ENCODE assay signal across 8 cellular contexts in genomic region chr15:65530318-65531111, GRCh38. TPM values are rescaled to one million over a fixed set of nuclear protein-coding genes. Genes with fewer than 3 reads are reported as not detected.
DNase-seq lines count a peak whose midpoint lies in the region; ATAC-seq and TF ChIP-seq lines count a peak whose summit lies in the region.

Gene HACD3, plus strand, starts transcription at chr15:65530463. Its CDS starts 169 bp downstream, at chr15:65530632.

- WGBS in adipose tissue, 3 donors = 0 to 1% (median 1%) methylated on average over 87 to 88 of the region's 88 CpGs
- WGBS in heart right ventricle, 2 donors = 0 to 1% methylated on average over 81 to 88 of the region's 88 CpGs
- WGBS in upper lobe of left lung, 2 donors = 0 to 2% methylated on average over 13 to 33 of the region's 88 CpGs

- intact Hi-C loops in heart right ventricle (cut with DNase I) (no loop called here), posterior vena cava (cut with DNase I) (no loop called here)

- TF ChIP-seq CTCF in heart right ventricle (IDR thresholded peaks at IDR 0.05) = no peak
- peak in 1 of 6 experiments; percentile 25 for TF ChIP-seq CTCF in upper lobe of left lung (IDR thresholded peaks at IDR 0.05)

- H3K4me3 ChIP-seq in heart right ventricle (peak within 1 kb of the TSS; percentile 47 to 97 (median 89)), upper lobe of left lung (peak within 1 kb of the TSS; percentile 59 to 87 (median 72))

- DNase-seq in NCI-H1417 treated with DMSO at 0.1 percent for 48 hours (lab: John Stamatoyannopoulos, UW) (peak; percentile 47), T-helper 1 cell (peak; percentile 80 to 89 (median 83)), heart right ventricle (peak; percentile 81 to 90), posterior vena cava (ENCODE audit: low spot score) (peak; percentile 94), upper lobe of left lung (peak; percentile 85 to 99)

- ATAC-seq in HG02623 (IDR thresholded peaks at IDR 0.05; ENCODE audit: unreplicated experiment) = peak; percentile 78
- peak; percentile 96 to 98 (median 97) for ATAC-seq in heart right ventricle
- ATAC-seq in upper lobe of left lung (ENCODE audit: low FRiP score in 2 of 2) = peak; percentile 89 to 98

- TF ChIP-seq POLR2A in GM10847 (IDR thresholded peaks at IDR 0.05; ENCODE audit: extremely low read depth, insufficient read length) = peak; percentile 79
- TF ChIP-seq POLR2A in upper lobe of left lung (IDR thresholded peaks at IDR 0.05) = peak in 2 of 4 donors; percentile 29 to 67

- peaks cover 0 to 2% (median 0%) of the 10 kb centered on the region in 9 donors for H3K36me3 ChIP-seq in heart right ventricle
- no peaks in the 10 kb centered on the region for H3K36me3 ChIP-seq in upper lobe of left lung

- no peak within 1 kb of the TSS for H3K27ac ChIP-seq in adipose tissue (ENCODE audit: low read depth, low read length)
- H3K27ac ChIP-seq in heart right ventricle = peak within 1 kb of the TSS in 9 of 10 donors; percentile 33 to 83 (median 70)
- H3K27ac ChIP-seq in upper lobe of left lung = peak within 1 kb of the TSS; percentile 59 to 71 (median 68)

- H3K27me3 ChIP-seq in heart right ventricle (no peaks in the 10 kb centered on the region), upper lobe of left lung (no peaks in the 10 kb centered on the region)

- peaks cover 0 to 28% (median 20%) of the 10 kb centered on the region in 9 donors for H3K4me1 ChIP-seq in heart right ventricle
- H3K4me1 ChIP-seq in upper lobe of left lung = peaks cover 13 to 28% (median 20%) of the 10 kb centered on the region in 4 donors

- no peak for TF ChIP-seq EP300 in upper lobe of left lung (IDR thresholded peaks at IDR 0.05)

- H3K9me3 ChIP-seq in heart right ventricle = no peaks in the 10 kb centered on the region
- no peaks in the 10 kb centered on the region for H3K9me3 ChIP-seq in upper lobe of left lung

RNA-seq across cellular contexts. Expression of gene HACD3, which starts in this region (rescaled TPM):
- polyA plus RNA-seq in adipose tissue (10 to 100 TPM; 11.2 to 20.8 (median 14.6) TPM), heart right ventricle (1 to 10 TPM; 3.7 to 8.1 TPM)
- total RNA-seq in heart right ventricle (10 to 100 TPM in 3 of 10 donors, 1 to 10 TPM in 7; 5.3 to 13.4 (median 8.4) TPM), posterior vena cava (10 to 100 TPM; 20.6 to 23.0 TPM), upper lobe of left lung (10 to 100 TPM; 14.7 to 65.7 (median 42.6) TPM)
